ENCODE assay signal across 1 cellular context in genomic region chr19:7522072-7522922, GRCh38.
TF ChIP-seq lines count a peak whose summit lies in the region.

MCOLN1 (plus strand) TSS chr19:7522624; CDS start chr19:7522751, 127 bp downstream.

TF ChIP-seq in HepG2, 621 proteins besides CTCF, POLR2A, EP300 and RAD21 (continued from another document and continues in another):
- TF ChIP-seq, protein P1, sequence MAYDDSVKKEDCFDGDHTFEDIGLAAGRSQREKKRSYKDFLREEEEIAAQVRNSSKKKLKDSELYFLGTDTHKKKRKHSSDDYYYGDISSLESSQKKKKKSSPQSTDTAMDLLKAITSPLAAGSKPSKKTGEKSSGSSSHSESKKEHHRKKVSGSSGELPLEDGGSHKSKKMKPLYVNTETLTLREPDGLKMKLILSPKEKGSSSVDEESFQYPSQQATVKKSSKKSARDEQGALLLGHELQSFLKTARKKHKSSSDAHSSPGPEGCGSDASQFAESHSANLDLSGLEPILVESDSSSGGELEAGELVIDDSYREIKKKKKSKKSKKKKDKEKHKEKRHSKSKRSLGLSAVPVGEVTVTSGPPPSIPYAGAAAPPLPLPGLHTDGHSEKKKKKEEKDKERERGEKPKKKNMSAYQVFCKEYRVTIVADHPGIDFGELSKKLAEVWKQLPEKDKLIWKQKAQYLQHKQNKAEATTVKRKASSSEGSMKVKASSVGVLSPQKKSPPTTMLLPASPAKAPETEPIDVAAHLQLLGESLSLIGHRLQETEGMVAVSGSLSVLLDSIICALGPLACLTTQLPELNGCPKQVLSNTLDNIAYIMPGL (CRISPR knock-in tag; IDR thresholded peaks at IDR 0.05; ENCODE audit: borderline replicate concordance in 1 of 2, low read depth in 1 of 2), result peak; percentile 76 to 94
- TF ChIP-seq RNF2 (conservative IDR thresholded peaks at IDR 0.05; ENCODE audit: low read depth) (peak; percentile 72; the same call in 1 of the 2 replicates), BCL6 (CRISPR knock-in tag; IDR thresholded peaks at IDR 0.05) (peak; percentile 49; the same call in 1 of the 2 replicates), ELF1 (CRISPR knock-in tag; IDR thresholded peaks at IDR 0.05) (peak; percentile 85), TBL1XR1 (IDR thresholded peaks at IDR 0.05; ENCODE audit: borderline replicate concordance, low read length, partially characterized antibody) (peak; percentile 78), ZNF343 (CRISPR knock-in tag; IDR thresholded peaks at IDR 0.05) (0 out of 2 replicates have a peak, but pooled peaks have one; percentile 64), ONECUT2 (CRISPR knock-in tag; IDR thresholded peaks at IDR 0.05) (no peak; the same call in 1 of the 2 replicates), RFXAP (CRISPR knock-in tag; IDR thresholded peaks at IDR 0.05; ENCODE audit: borderline replicate concordance) (no peak), ZNF83 (CRISPR knock-in tag; IDR thresholded peaks at IDR 0.05; ENCODE audit: borderline replicate concordance) (no peak), POLR2G (IDR thresholded peaks at IDR 0.05; ENCODE audit: low read depth, low read length) (no peak), TBX3 (IDR thresholded peaks at IDR 0.05; ENCODE audit: borderline replicate concordance) (0 out of 2 replicates have a peak, but pooled peaks have one; percentile 14), FOXP1 (IDR thresholded peaks at IDR 0.05) (no peak), FOXP1 (CRISPR knock-in tag; IDR thresholded peaks at IDR 0.05) (peak; percentile 51; the same call in 1 of the 2 replicates), KMT2B (CRISPR knock-in tag; IDR thresholded peaks at IDR 0.05) (peak; percentile 81), HNRNPLL (IDR thresholded peaks at IDR 0.05; ENCODE audit: low read depth, low read length, poor library complexity, severe bottlenecking) (peak; percentile 50), YY1 (IDR thresholded peaks at IDR 0.05; ENCODE audit: insufficient read depth, insufficient replicate concordance, low read depth, low read length) (peak; percentile 85), SMARCC2 (IDR thresholded peaks at IDR 0.05) (no peak), KLF16 (CRISPR knock-in tag; IDR thresholded peaks at IDR 0.05) (peak in 1 of 2 experiments; percentile 97; a peak in 2 of 4 replicates), NFKB2 (CRISPR knock-in tag; IDR thresholded peaks at IDR 0.05; ENCODE audit: borderline replicate concordance) (peak; percentile 71; the same call in 1 of the 2 replicates), BHLHE40 (IDR thresholded peaks at IDR 0.05; ENCODE audit: low read length) (peak; percentile 97), ZUFSP (CRISPR knock-in tag; IDR thresholded peaks at IDR 0.05; ENCODE audit: borderline replicate concordance) (no peak), MTA1 (CRISPR knock-in tag; IDR thresholded peaks at IDR 0.05; ENCODE audit: borderline replicate concordance) (peak; percentile 88; the same call in 1 of the 2 replicates), ZNF704 (CRISPR knock-in tag; IDR thresholded peaks at IDR 0.05; ENCODE audit: borderline replicate concordance) (0 out of 2 replicates have a peak, but pooled peaks have one; percentile 54), LCORL (IDR thresholded peaks at IDR 0.05) (peak; percentile 67; the same call in 1 of the 2 replicates), LCORL (CRISPR knock-in tag; IDR thresholded peaks at IDR 0.05) (peak; percentile 88), ZNF720 (CRISPR knock-in tag; IDR thresholded peaks at IDR 0.05) (no peak), HMGXB3 (CRISPR knock-in tag; IDR thresholded peaks at IDR 0.05; ENCODE audit: borderline replicate concordance) (peak; percentile 80; the same call in 1 of the 2 replicates), NFYB (CRISPR knock-in tag; IDR thresholded peaks at IDR 0.05) (peak; percentile 44), ZNF3 (CRISPR knock-in tag; IDR thresholded peaks at IDR 0.05) (no peak), ELK4 (CRISPR knock-in tag; IDR thresholded peaks at IDR 0.05; ENCODE audit: borderline replicate concordance) (0 out of 2 replicates have a peak, but pooled peaks have one; percentile 25), KDM3A (CRISPR knock-in tag; IDR thresholded peaks at IDR 0.05; ENCODE audit: low read depth) (peak; percentile 81), ZNF629 (CRISPR knock-in tag; conservative IDR thresholded peaks at IDR 0.05) (peak; percentile 46), ZNF883 (CRISPR knock-in tag; IDR thresholded peaks at IDR 0.05; ENCODE audit: not compliant biosample characterization) (peak; percentile 71), ZFP1 (CRISPR knock-in tag; IDR thresholded peaks at IDR 0.05) (0 out of 2 replicates have a peak, but pooled peaks have one; percentile 63), CHCHD3 (CRISPR knock-in tag; IDR thresholded peaks at IDR 0.05) (peak; percentile 85; the same call in 1 of the 2 replicates), REL (CRISPR knock-in tag; conservative IDR thresholded peaks at IDR 0.05) (no peak), ZNF569 (CRISPR knock-in tag; IDR thresholded peaks at IDR 0.05; ENCODE audit: borderline replicate concordance) (no peak), NR0B2 (CRISPR knock-in tag; IDR thresholded peaks at IDR 0.05) (peak; percentile 92; the same call in 1 of the 2 replicates)
- TF ChIP-seq, protein P2, sequence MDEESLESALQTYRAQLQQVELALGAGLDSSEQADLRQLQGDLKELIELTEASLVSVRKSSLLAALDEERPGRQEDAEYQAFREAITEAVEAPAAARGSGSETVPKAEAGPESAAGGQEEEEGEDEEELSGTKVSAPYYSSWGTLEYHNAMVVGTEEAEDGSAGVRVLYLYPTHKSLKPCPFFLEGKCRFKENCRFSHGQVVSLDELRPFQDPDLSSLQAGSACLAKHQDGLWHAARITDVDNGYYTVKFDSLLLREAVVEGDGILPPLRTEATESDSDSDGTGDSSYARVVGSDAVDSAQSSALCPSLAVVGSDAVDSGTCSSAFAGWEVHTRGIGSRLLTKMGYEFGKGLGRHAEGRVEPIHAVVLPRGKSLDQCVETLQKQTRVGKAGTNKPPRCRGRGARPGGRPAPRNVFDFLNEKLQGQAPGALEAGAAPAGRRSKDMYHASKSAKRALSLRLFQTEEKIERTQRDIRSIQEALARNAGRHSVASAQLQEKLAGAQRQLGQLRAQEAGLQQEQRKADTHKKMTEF (CRISPR knock-in tag; IDR thresholded peaks at IDR 0.05), result peak; percentile 96
- TF ChIP-seq, protein P3, sequence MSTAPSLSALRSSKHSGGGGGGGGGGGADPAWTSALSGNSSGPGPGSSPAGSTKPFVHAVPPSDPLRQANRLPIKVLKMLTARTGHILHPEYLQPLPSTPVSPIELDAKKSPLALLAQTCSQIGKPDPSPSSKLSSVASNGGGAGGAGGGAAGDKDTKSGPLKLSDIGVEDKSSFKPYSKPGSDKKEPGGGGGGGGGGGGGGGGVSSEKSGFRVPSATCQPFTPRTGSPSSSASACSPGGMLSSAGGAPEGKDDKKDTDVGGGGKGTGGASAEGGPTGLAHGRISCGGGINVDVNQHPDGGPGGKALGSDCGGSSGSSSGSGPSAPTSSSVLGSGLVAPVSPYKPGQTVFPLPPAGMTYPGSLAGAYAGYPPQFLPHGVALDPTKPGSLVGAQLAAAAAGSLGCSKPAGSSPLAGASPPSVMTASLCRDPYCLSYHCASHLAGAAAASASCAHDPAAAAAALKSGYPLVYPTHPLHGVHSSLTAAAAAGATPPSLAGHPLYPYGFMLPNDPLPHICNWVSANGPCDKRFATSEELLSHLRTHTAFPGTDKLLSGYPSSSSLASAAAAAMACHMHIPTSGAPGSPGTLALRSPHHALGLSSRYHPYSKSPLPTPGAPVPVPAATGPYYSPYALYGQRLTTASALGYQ (CRISPR knock-in tag; IDR thresholded peaks at IDR 0.05), result 0 out of 2 replicates have a peak, but pooled peaks have one; percentile 41
- TF ChIP-seq, protein P4, sequence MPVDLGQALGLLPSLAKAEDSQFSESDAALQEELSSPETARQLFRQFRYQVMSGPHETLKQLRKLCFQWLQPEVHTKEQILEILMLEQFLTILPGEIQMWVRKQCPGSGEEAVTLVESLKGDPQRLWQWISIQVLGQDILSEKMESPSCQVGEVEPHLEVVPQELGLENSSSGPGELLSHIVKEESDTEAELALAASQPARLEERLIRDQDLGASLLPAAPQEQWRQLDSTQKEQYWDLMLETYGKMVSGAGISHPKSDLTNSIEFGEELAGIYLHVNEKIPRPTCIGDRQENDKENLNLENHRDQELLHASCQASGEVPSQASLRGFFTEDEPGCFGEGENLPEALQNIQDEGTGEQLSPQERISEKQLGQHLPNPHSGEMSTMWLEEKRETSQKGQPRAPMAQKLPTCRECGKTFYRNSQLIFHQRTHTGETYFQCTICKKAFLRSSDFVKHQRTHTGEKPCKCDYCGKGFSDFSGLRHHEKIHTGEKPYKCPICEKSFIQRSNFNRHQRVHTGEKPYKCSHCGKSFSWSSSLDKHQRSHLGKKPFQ (CRISPR knock-in tag; IDR thresholded peaks at IDR 0.05; ENCODE audit: insufficient replicate concordance), result no peak
- TF ChIP-seq, protein P5, sequence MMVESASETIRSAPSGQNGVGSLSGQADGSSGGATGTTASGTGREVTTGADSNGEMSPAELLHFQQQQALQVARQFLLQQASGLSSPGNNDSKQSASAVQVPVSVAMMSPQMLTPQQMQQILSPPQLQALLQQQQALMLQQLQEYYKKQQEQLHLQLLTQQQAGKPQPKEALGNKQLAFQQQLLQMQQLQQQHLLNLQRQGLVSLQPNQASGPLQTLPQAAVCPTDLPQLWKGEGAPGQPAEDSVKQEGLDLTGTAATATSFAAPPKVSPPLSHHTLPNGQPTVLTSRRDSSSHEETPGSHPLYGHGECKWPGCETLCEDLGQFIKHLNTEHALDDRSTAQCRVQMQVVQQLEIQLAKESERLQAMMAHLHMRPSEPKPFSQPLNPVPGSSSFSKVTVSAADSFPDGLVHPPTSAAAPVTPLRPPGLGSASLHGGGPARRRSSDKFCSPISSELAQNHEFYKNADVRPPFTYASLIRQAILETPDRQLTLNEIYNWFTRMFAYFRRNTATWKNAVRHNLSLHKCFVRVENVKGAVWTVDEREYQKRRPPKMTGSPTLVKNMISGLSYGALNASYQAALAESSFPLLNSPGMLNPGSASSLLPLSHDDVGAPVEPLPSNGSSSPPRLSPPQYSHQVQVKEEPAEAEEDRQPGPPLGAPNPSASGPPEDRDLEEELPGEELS (CRISPR knock-in tag; IDR thresholded peaks at IDR 0.05), result peak; percentile 71
